ENCODE assay signal across 7 cellular contexts in the genomic region with DNA sequence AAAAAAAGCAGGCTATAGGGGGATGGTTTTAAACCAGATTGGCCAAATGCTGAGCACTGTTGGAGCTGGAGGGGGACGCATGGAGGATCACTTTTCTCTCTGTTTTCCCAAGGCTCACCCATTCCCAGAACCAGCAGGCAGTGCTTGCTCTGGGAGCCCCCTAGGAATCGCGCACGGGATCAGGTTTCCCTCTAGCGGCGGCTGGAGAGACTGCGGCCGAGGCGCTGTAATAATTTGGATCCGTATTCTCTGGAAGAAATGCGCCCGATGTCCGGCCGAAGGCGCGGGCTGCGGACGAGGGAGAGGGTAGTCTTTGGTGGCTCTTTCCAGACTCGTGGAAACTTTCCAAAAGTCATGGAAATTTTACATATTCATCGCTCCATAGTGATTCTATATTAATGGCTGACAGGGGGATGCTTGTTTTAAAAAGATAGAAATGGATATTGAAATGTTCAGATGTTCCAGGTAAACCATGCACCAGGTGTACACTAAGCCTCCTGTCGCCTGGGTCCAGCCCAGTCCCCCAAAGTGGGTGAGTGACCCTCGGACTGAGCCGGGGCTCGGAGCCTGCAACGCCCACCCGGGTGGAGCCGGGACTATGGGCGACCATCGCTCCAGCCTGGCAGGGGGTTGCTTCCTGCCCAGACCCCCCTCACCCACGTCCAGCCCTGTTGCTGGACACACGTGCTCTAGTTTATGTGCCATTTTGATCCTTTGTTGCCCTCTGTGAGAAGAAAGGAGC.
DNase-seq lines count a peak whose midpoint lies in the region; ATAC-seq, FAIRE-seq and TF ChIP-seq lines count a peak whose summit lies in the region.

No MANE protein-coding gene starts in this region.

- H3K4me1 ChIP-seq in kidney (ENCODE audit: control insufficient read depth in 1 of 2, insufficient read depth in 1 of 2, low read depth in 1 of 2, low read length in 2 of 2) = no peaks in the 10 kb centered on the region

- no peaks in the 10 kb centered on the region for H3K36me3 ChIP-seq in kidney (ENCODE audit: control insufficient read depth in 1 of 2, insufficient read depth in 2 of 2, low read length in 2 of 2)

- DNase-seq in EL (peak; percentile 58), HPDE6-E6E7 (ENCODE audit: extremely low spot score) (peak; percentile 65), OCI-M1 (lab: John Stamatoyannopoulos, UW) (peak; percentile 58), T47D (ENCODE audit: low read depth in 1 of 2, low spot score in 1 of 2) (peak; percentile 55 to 74), kidney (peak; percentile 84)
- DNase-seq in stimulated activated CD8-positive, alpha-beta memory T cell treated with anti-CD3 and anti-CD28 coated beads, Interleukin-2, amount 100 ng/mL, for 48 hours (ENCODE audit: low read depth in 2 of 2) = peak; percentile 24 to 30

- intact Hi-C loops in kidney (cut with DNase I) = no loop called here

- TF ChIP-seq CTCF in kidney (IDR thresholded peaks at IDR 0.05; ENCODE audit: borderline replicate concordance, extremely low read depth, insufficient read depth) = peak; percentile 64

- H3K27ac ChIP-seq in kidney (ENCODE audit: low read depth in 2 of 2, low read length in 2 of 2) = no peak overlapping the region

- no peak overlapping the region for H3K9ac ChIP-seq in kidney (ENCODE audit: low read length in 2 of 2)

- no peak for FAIRE-seq in kidney (lab: Jason Lieb, UNC)

- no peak for ATAC-seq in HG02973 (IDR thresholded peaks at IDR 0.05; ENCODE audit: unreplicated experiment)

- no peaks in the 10 kb centered on the region for H3K9me3 ChIP-seq in kidney (ENCODE audit: control insufficient read depth in 1 of 2, low read length in 2 of 2)

- no peak overlapping the region for H3K4me3 ChIP-seq in kidney (ENCODE audit: low read length in 2 of 2)

- in situ Hi-C loops in T47D (cut with HindIII; ENCODE audit: low pct_unique_long_range_greater_than_20kb, low sequenced_read_pairs) = no loop called here

Comparison
In these comparisons a context has a peak if more than half of its experiments do, and no peak if none do; other contexts are left out.
1. DNase-seq: peak in every context shown above with its lines; median percentile 84 in kidney; 65 in HPDE6-E6E7; 64 in T47D; 58 in EL; 58 in OCI-M1; 27 in stimulated activated CD8-positive, alpha-beta memory T cell treated with anti-CD3 and anti-CD28 coated beads, Interleukin-2, amount 100 ng/mL, for 48 hours.